Comparison of ENCODE assay signal across 12 cellular contexts in genomic region chr1:162285149-162285561, GRCh38.
DNase-seq lines count a peak whose midpoint lies in the region; ATAC-seq and TF ChIP-seq lines count a peak whose summit lies in the region.
"Had no signal": no experiment of that assay in that cellular context is flagged by ENCODE, and none has a peak within 500 bp of the region (broad histone marks: within the 10 kb centered on the region; RNA-seq: fewer than 3 reads in every experiment).

No MANE protein-coding gene starts in this region.

- CTCF ChIA-PET in MCF 10A (lab: Yijun Ruan, JAX), result interaction anchor here (0.8 to 5.6 kb wide), 9 partner anchors 8 to 234 kb away, joined by 3 to 30 read pairs (median 4); no protein-coding TSS in a partner anchor

- no peaks in the 10 kb centered on the region for H3K9me3 Mint-ChIP-seq in MCF 10A (ENCODE audit: unreplicated experiment)
- no peaks in the 10 kb centered on the region for H3K9me3 Mint-ChIP-seq in activated naive CD8-positive, alpha-beta T cell treated with anti-CD3 and anti-CD28 coated beads for 36 hours
- H3K9me3 Mint-ChIP-seq: CD4-positive, alpha-beta memory T cell had no signal

- H3K27me3 Mint-ChIP-seq in MCF 10A (ENCODE audit: insufficient read depth, unreplicated experiment), result no peaks in the 10 kb centered on the region
- H3K27me3 Mint-ChIP-seq in activated naive CD8-positive, alpha-beta T cell treated with anti-CD3 and anti-CD28 coated beads for 36 hours, result peaks cover 8% of the 10 kb centered on the region

- H3K4me3 ChIP-seq in right lobe of liver, result no peak overlapping the region
- H3K4me3 ChIP-seq in gastroesophageal sphincter, result no peak overlapping the region
- H3K4me3 ChIP-seq: GM12878, uterus had no signal

- peaks cover 21% of the 10 kb centered on the region for H3K4me1 Mint-ChIP-seq in MCF 10A (ENCODE audit: insufficient read depth, unreplicated experiment)
- H3K4me1 Mint-ChIP-seq in activated naive CD8-positive, alpha-beta T cell treated with anti-CD3 and anti-CD28 coated beads for 36 hours, result no peaks in the 10 kb centered on the region
- H3K4me1 Mint-ChIP-seq: CD4-positive, alpha-beta memory T cell had no signal

- no peak overlapping the region for H3K27ac Mint-ChIP-seq in MCF 10A (ENCODE audit: low read depth, unreplicated experiment)
- H3K27ac Mint-ChIP-seq in activated naive CD8-positive, alpha-beta T cell treated with anti-CD3 and anti-CD28 coated beads for 36 hours, result no peak overlapping the region
- H3K27ac Mint-ChIP-seq: CD4-positive, alpha-beta memory T cell had no signal

- no peak overlapping the region for H3K4me3 Mint-ChIP-seq in MCF 10A (ENCODE audit: unreplicated experiment)
- H3K4me3 Mint-ChIP-seq in activated naive CD8-positive, alpha-beta T cell treated with anti-CD3 and anti-CD28 coated beads for 36 hours, result no peak overlapping the region
- H3K4me3 Mint-ChIP-seq: CD4-positive, alpha-beta memory T cell had no signal

- no peak for TF ChIP-seq EP300 in gastroesophageal sphincter (IDR thresholded peaks at IDR 0.05)

- peak overlapping the region in 1 of 3 donors; percentile 22 for H3K27ac ChIP-seq in right lobe of liver
- no peak overlapping the region for H3K27ac ChIP-seq in gastroesophageal sphincter
- H3K27ac ChIP-seq: uterus had no signal

- no peak for TF ChIP-seq POLR2A in right lobe of liver (IDR thresholded peaks at IDR 0.05)
- TF ChIP-seq POLR2A in gastroesophageal sphincter (IDR thresholded peaks at IDR 0.05), result no peak

- POLR2A ChIA-PET in MCF 10A (lab: Yijun Ruan, JAX), result interaction anchor here (0.7 to 1.4 kb wide), 7 partner anchors 17 to 1224 kb away, joined by 3 to 6 read pairs (median 4); partner anchors contain the start of genes C1orf226 and NOS1AP

- H3K36me3 Mint-ChIP-seq in MCF 10A (ENCODE audit: insufficient read depth, unreplicated experiment), result no peaks in the 10 kb centered on the region
- H3K36me3 Mint-ChIP-seq in activated naive CD8-positive, alpha-beta T cell treated with anti-CD3 and anti-CD28 coated beads for 36 hours, result no peaks in the 10 kb centered on the region
- H3K36me3 Mint-ChIP-seq: CD4-positive, alpha-beta memory T cell had no signal

- no peaks in the 10 kb centered on the region for H3K36me3 ChIP-seq in right lobe of liver
- H3K36me3 ChIP-seq in gastroesophageal sphincter, result no peaks in the 10 kb centered on the region
- H3K36me3 ChIP-seq: uterus had no signal

- ATAC-seq in right lobe of liver, result peak; percentile 54 to 86 (median 76)
- ATAC-seq in gastroesophageal sphincter, result no peak
- ATAC-seq: GM12878 had no signal

- intact Hi-C loops in MCF 10A (cut with micrococcal nuclease) (loop anchor here (2.0 kb wide), 1 partner anchor 108 kb away; no protein-coding TSS in a partner anchor), right lobe of liver (cut with DNase I) (no loop called here)

- no TSS peak for BruUV-seq in MCF 10A (replicated peaks; lab: Mats Ljungman, UMichigan)

- H3K4me1 ChIP-seq in right lobe of liver (peaks cover 0 to 30% (median 11%) of the 10 kb centered on the region in 4 donors), gastroesophageal sphincter (peaks cover 0 to 22% (median 0%) of the 10 kb centered on the region in 3 donors)

- no peaks in the 10 kb centered on the region for H3K27me3 ChIP-seq in right lobe of liver
- H3K27me3 ChIP-seq in gastroesophageal sphincter, result no peaks in the 10 kb centered on the region
- H3K27me3 ChIP-seq: uterus had no signal

- 13% methylated on average over 3 of the region's 5 CpGs for WGBS in right lobe of liver (ENCODE audit: insufficient coverage, low coverage, low lambda C conversion rate, missing lambda C conversion rate)
- WGBS in gastroesophageal sphincter (ENCODE audit: low coverage in 1 of 2), 2 donors, result 18 to 20% methylated on average over 3 to 5 of the region's 5 CpGs

- no peak for TF ChIP-seq CTCF in MCF 10A (IDR thresholded peaks at IDR 0.05; ENCODE audit: unreplicated experiment)
- TF ChIP-seq CTCF in right lobe of liver (IDR thresholded peaks at IDR 0.05), result no peak
- no peak for TF ChIP-seq CTCF in gastroesophageal sphincter (IDR thresholded peaks at IDR 0.05)

- DNase-seq in DMS79 (lab: John Stamatoyannopoulos, UW) (peak; percentile 91), NCI-H2029 (lab: John Stamatoyannopoulos, UW) (peak; percentile 87), MCF 10A (ENCODE audit: unreplicated experiment) (peak; percentile 63), right lobe of liver (peak; percentile 43 to 68 (median 68)), amygdala (lab: John Stamatoyannopoulos, UW) (no peak), NAMALWA (ENCODE audit: low spot score) (no peak)
- DNase-seq in activated naive CD8-positive, alpha-beta T cell treated with anti-CD3 and anti-CD28 coated beads for 36 hours, result no peak
- DNase-seq: CD4-positive, alpha-beta memory T cell; T-helper 1 cell; uterus had no signal

- H3K9me3 ChIP-seq in right lobe of liver (no peaks in the 10 kb centered on the region), gastroesophageal sphincter (no peaks in the 10 kb centered on the region)
- H3K9me3 ChIP-seq: uterus had no signal

Comparison
In these comparisons a context has a peak if more than half of its experiments do, and no peak if none do; other contexts are left out.
1. DNase-seq: peak in DMS79 (single experiment), NCI-H2029 (single experiment), MCF 10A (single experiment) and right lobe of liver (3 of 3); none in amygdala (0 of 56), activated naive CD8-positive, alpha-beta T cell treated with anti-CD3 and anti-CD28 coated beads for 36 hours (single experiment) and NAMALWA (single experiment).